In the genomic region with DNA sequence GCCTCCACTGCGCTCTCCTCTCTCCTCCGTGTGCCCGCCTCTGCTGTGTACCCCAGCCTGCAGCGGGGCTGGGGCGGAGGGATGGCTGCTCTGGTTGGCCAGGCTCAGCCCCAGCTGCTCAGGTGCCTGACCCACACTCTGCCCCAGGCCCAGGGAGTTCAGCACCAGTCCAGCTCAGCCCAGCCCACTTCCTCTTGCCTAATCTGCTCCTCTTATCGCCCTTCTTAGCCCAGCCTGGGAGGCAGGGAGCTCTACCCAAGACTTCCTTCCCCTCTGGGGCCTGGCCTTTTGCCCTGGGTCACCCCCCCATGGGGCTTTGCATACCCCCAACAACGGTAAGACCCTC, we compare ENCODE assay signal across 10 cellular contexts. TPM values are rescaled to one million over a fixed set of nuclear protein-coding genes. Genes with fewer than 3 reads are reported as not detected.
DNase-seq lines count a peak whose midpoint lies in the region; ATAC-seq and TF ChIP-seq lines count a peak whose summit lies in the region.
"Had no signal": no experiment of that assay in that cellular context is flagged by ENCODE, and none has a peak within 500 bp of the region (broad histone marks: within the 10 kb centered on the region; RNA-seq: fewer than 3 reads in every experiment).

No MANE protein-coding gene starts in this region.

- DNase-seq in NK-92 treated with Interleukin-12 subunit alpha and Interleukin-12 subunit beta, amount 100 ng/mL, for 24 hours (lab: John Stamatoyannopoulos, UW) = peak; percentile 57
- no peak for DNase-seq in NK-92 (lab: John Stamatoyannopoulos, UW; ENCODE audit: unreplicated experiment)
- DNase-seq in NCI-H1694 (lab: John Stamatoyannopoulos, UW) = no peak
- no peak for DNase-seq in RWPE1 (ENCODE audit: low spot score)
- no peak for DNase-seq in thyroid gland

- H3K4me3 ChIP-seq in OCI-LY3 (ENCODE audit: low read length) = peak overlapping the region; percentile 88
- H3K4me3 ChIP-seq in thyroid gland (replicated peaks in 1 of 3) = no peak overlapping the region

- no peaks in the 10 kb centered on the region for H3K79me2 ChIP-seq in OCI-LY3 (ENCODE audit: low read length)

- H3K36me3 ChIP-seq in OCI-LY3 (replicated peaks; ENCODE audit: low read depth, low read length) (no peaks in the 10 kb centered on the region), thyroid gland (no peaks in the 10 kb centered on the region)

- POLR2A ChIA-PET in RWPE1 (lab: Yijun Ruan, JAX; ENCODE audit: low non-redundant PET) = no interaction called here

- peak overlapping the region; percentile 91 for H3K9ac ChIP-seq in OCI-LY3 (ENCODE audit: low read length)

- TF ChIP-seq CTCF in OCI-LY3 (IDR thresholded peaks at IDR 0.05; ENCODE audit: low read depth, low read length) = no peak
- no peak for TF ChIP-seq CTCF in RWPE1 (conservative IDR thresholded peaks at IDR 0.05; ENCODE audit: low read depth)
- TF ChIP-seq CTCF in thyroid gland (IDR thresholded peaks at IDR 0.05) = no peak

- H3K4me1 Mint-ChIP-seq in stimulated activated memory B cell treated with anti-CD40 and anti-IgM and Interleukin-4, amounts not matched to agents 10 μg/mL and 1 μg/mL and 100 μg/mL, for 72 hours = peaks cover 59% of the 10 kb centered on the region

- peak overlapping the region; percentile 99 for H3K27ac Mint-ChIP-seq in stimulated activated memory B cell treated with anti-CD40 and anti-IgM and Interleukin-4, amounts not matched to agents 10 μg/mL and 1 μg/mL and 100 μg/mL, for 72 hours

- peak overlapping the region; percentile 50 for H3K27ac ChIP-seq in OCI-LY3 (ENCODE audit: low read length)
- H3K27ac ChIP-seq in RWPE1 = no peak overlapping the region
- no peak overlapping the region for H3K27ac ChIP-seq in thyroid gland
- H3K27ac ChIP-seq: VCaP had no signal

- H3K4me3 Mint-ChIP-seq in stimulated activated memory B cell treated with anti-CD40 and anti-IgM and Interleukin-4, amounts not matched to agents 10 μg/mL and 1 μg/mL and 100 μg/mL, for 72 hours = peak overlapping the region; percentile 96

- no peak for TF ChIP-seq POLR2A in thyroid gland (IDR thresholded peaks at IDR 0.05)

- CTCF ChIA-PET in RWPE1 (lab: Yijun Ruan, JAX) = interaction anchor here (0.7 to 1.9 kb wide), 5 partner anchors 12 to 56 kb away, joined by 3 to 6 read pairs (median 3); no protein-coding TSS in a partner anchor

- peaks cover 7% of the 10 kb centered on the region for H3K36me3 Mint-ChIP-seq in stimulated activated memory B cell treated with anti-CD40 and anti-IgM and Interleukin-4, amounts not matched to agents 10 μg/mL and 1 μg/mL and 100 μg/mL, for 72 hours

- peak overlapping the region; percentile 99 for H3K4me2 ChIP-seq in OCI-LY3 (ENCODE audit: low read length)

- no peaks in the 10 kb centered on the region for H3K9me3 Mint-ChIP-seq in stimulated activated memory B cell treated with anti-CD40 and anti-IgM and Interleukin-4, amounts not matched to agents 10 μg/mL and 1 μg/mL and 100 μg/mL, for 72 hours

- H4K20me1 ChIP-seq in OCI-LY3 (ENCODE audit: insufficient read depth, low read length) = no peaks in the 10 kb centered on the region

- H2AFZ ChIP-seq in OCI-LY3 (ENCODE audit: low read depth, low read length) = peak overlapping the region; percentile 52

- H3K27me3 Mint-ChIP-seq in stimulated activated memory B cell treated with anti-CD40 and anti-IgM and Interleukin-4, amounts not matched to agents 10 μg/mL and 1 μg/mL and 100 μg/mL, for 72 hours = no peaks in the 10 kb centered on the region

- intact Hi-C loops in thyroid gland (cut with DNase I) = no loop called here

- peak; percentile 24 for ATAC-seq in esophagus mucosa
- ATAC-seq in stimulated activated memory B cell treated with anti-CD40 and anti-IgM and Interleukin-4, amounts not matched to agents 10 μg/mL and 1 μg/mL and 100 μg/mL, for 72 hours = peak; percentile 53

- H3K27me3 ChIP-seq in OCI-LY3 (ENCODE audit: low read depth, low read length) = peaks cover 17% of the 10 kb centered on the region
- no peaks in the 10 kb centered on the region for H3K27me3 ChIP-seq in thyroid gland

- H3K4me1 ChIP-seq in OCI-LY3 (ENCODE audit: low read length) = peaks cover 44% of the 10 kb centered on the region
- peaks cover 2% of the 10 kb centered on the region in 2 donors for H3K4me1 ChIP-seq in thyroid gland

- WGBS in thyroid gland, 2 donors = 40 to 73% methylated on average over 3 to 6 of the region's 7 CpGs

- no peaks in the 10 kb centered on the region for H3K9me3 ChIP-seq in OCI-LY3 (ENCODE audit: insufficient read depth, low read length)
- H3K9me3 ChIP-seq in thyroid gland = no peaks in the 10 kb centered on the region

RNA-seq across cellular contexts. Expression of a gene that starts 1.1 kb away (rescaled TPM):
- 4.2 TPM for total RNA-seq in esophagus mucosa
- 1 to 10 TPM; 1.7 to 7.2 (median 4.1) TPM for total RNA-seq in thyroid gland
- total RNA-seq: A172 had no signal

RNA-seq across cellular contexts. Expression of a gene that starts 14.7 kb away (rescaled TPM):
- 7.1 TPM for total RNA-seq in esophagus mucosa
- total RNA-seq in thyroid gland = 10 to 100 TPM; 47.5 to 86.9 (median 63.8) TPM

RNA-seq across cellular contexts. Expression of a gene that starts 26.0 kb away (rescaled TPM):
- not detected for total RNA-seq in esophagus mucosa
- 1 to 10 TPM in 1 of 4 donors, not detected in 3; 2.1 TPM for total RNA-seq in thyroid gland
- total RNA-seq: A172 had no signal

RNA-seq across cellular contexts. Expression of a gene that starts 31.9 kb away (rescaled TPM):
- total RNA-seq in esophagus mucosa = 21.3 TPM
- 100 to 1,000 TPM in 2 of 4 donors, 10 to 100 TPM in 2; 54.2 to 126 (median 97.5) TPM for total RNA-seq in thyroid gland

RNA-seq across cellular contexts. Expression of a gene that starts 42.0 kb away (rescaled TPM):
- total RNA-seq in esophagus mucosa = not detected
- not detected for total RNA-seq in thyroid gland
- total RNA-seq: A172 had no signal
